In genomic region chr6:144929262-144929661, GRCh38 we compare ENCODE assay signal across 8 cellular contexts.
"Had no signal": no experiment of that assay in that cellular context is flagged by ENCODE, and none has a peak within 500 bp of the region (broad histone marks: within the 10 kb centered on the region; RNA-seq: fewer than 3 reads in every experiment).

No MANE protein-coding gene starts in this region.

- H3K9me3 ChIP-seq: HAP-1 had no signal

- H3K4me3 ChIP-seq: HAP-1 had no signal

- DNase-seq: GOT3, H7, Karpas-422, KBM-7 had no signal

- H3K9ac ChIP-seq: KMS-11 had no signal

- ATAC-seq: HepG2 had no signal

- H3K4me2 ChIP-seq: KMS-11 had no signal

- H3K27ac ChIP-seq: HL-60, KMS-11 had no signal

- H3K36me3 ChIP-seq: HAP-1 had no signal
